Comparison of ENCODE assay signal across 8 cellular contexts in the genomic region with DNA sequence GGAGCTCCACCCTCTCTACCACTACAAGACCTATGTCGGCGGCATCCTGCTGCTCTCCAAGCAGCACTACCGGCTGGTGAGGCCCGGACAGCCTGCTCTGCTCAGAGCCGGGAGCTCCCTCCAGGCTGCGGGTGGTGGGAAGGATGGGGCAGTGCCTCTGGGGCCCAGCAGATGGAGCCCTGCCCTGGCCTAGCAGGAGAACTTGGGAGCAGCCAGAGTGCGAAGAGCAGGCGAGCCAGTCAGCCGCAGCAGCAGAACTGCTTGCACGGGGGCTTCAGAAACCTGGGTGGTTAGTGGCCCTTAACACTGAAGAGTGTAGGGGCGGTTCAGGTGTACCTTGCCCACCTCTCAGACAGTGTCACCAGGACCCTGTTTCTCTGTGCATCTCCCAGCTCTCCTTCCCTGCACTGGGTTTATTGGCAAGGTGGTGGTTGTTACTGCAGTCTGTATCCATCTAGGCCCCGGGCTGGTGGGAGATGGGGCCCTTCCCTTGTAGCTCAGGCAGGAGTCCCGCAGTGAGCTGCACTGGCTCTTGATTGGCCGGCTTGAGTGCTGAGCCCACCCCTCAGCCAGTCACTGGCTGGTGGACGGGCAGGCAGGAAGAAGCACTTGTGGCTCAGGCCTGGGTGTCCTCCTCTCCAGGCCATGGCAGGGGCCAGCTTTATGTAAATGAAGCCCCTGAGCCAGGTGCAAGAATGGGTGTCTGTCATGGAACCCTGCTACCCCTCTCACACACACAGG. TPM values are rescaled to one million over a fixed set of nuclear protein-coding genes. Genes with fewer than 3 reads are reported as not detected.
DNase-seq lines count a peak whose midpoint lies in the region; ATAC-seq and TF ChIP-seq lines count a peak whose summit lies in the region.

No MANE protein-coding gene starts in this region.

- H3K9me3 ChIP-seq in heart left ventricle (no peaks in the 10 kb centered on the region), prostate gland (no peaks in the 10 kb centered on the region)

- H3K27me3 ChIP-seq in heart left ventricle (no peaks in the 10 kb centered on the region), prostate gland (replicated peaks; ENCODE audit: insufficient read depth) (no peaks in the 10 kb centered on the region)

- peak; percentile 77 for DNase-seq in AG10803 (ENCODE audit: low read depth)
- peak; percentile 37 for DNase-seq in NCI-H1092 (lab: John Stamatoyannopoulos, UW)
- DNase-seq in SKM-1 (lab: John Stamatoyannopoulos, UW; ENCODE audit: unreplicated experiment) = peak; percentile 12
- peak; percentile 46 for DNase-seq in activated naive CD8-positive, alpha-beta T cell treated with anti-CD3 and anti-CD28 coated beads, Interleukin-2, amount 50 U/mL, for 16 hours (ENCODE audit: low read depth, low spot score)
- peak; percentile 65 to 83 (median 74) for DNase-seq in heart left ventricle
- peak; percentile 79 for DNase-seq in prostate gland (ENCODE audit: low spot score)

- H3K4me1 ChIP-seq in heart left ventricle (peaks cover 0 to 11% (median 0%) of the 10 kb centered on the region in 12 donors), prostate gland (replicated peaks) (no peaks in the 10 kb centered on the region)

- peak; percentile 56 for ATAC-seq in GM19395 (IDR thresholded peaks at IDR 0.05; ENCODE audit: unreplicated experiment)
- peak; percentile 79 to 90 (median 88) for ATAC-seq in heart left ventricle
- no peak for ATAC-seq in HG03342 (IDR thresholded peaks at IDR 0.05; ENCODE audit: unreplicated experiment)

- 14 to 31% (median 28%) methylated on average over 7 to 15 of the region's 15 CpGs for WGBS in heart left ventricle, 4 donors
- 22% methylated on average over 15 of the region's 15 CpGs for WGBS in prostate gland

- no peak for TF ChIP-seq POLR2A in heart left ventricle (IDR thresholded peaks at IDR 0.05)
- TF ChIP-seq POLR2A in prostate gland (IDR thresholded peaks at IDR 0.05) = no peak

- peak; percentile 81 for TF ChIP-seq CTCF in AG10803 (conservative IDR thresholded peaks at IDR 0.05; ENCODE audit: low read length)
- peak; percentile 70 to 90 (median 82) for TF ChIP-seq CTCF in heart left ventricle (IDR thresholded peaks at IDR 0.05)
- peak; percentile 61 to 91 (median 80) for TF ChIP-seq CTCF in prostate gland (IDR thresholded peaks at IDR 0.05)

- H3K27ac ChIP-seq in heart left ventricle (no peak overlapping the region), prostate gland (no peak overlapping the region)

- H3K36me3 ChIP-seq in heart left ventricle (peaks cover 0 to 19% (median 4%) of the 10 kb centered on the region in 9 donors), prostate gland (no peaks in the 10 kb centered on the region)

- H3K4me3 ChIP-seq in AG10803 (ENCODE audit: low read length) (no peak overlapping the region), heart left ventricle (no peak overlapping the region), prostate gland (no peak overlapping the region)

- intact Hi-C loops in heart left ventricle (cut with DNase I) = loop anchor here in 3 of 10 donors (10.0 kb wide), 2 partner anchors 203 to 457 kb away; a partner anchor contains a TSS
- intact Hi-C loops in prostate gland (cut with DNase I) = loop anchor here (10.0 kb wide), 2 partner anchors 457 to 547 kb away; a partner anchor contains a TSS

RNA-seq across cellular contexts. Expression of a gene that starts 7.7 kb away (rescaled TPM):
- 10 to 100 TPM; 10.5 to 23.5 (median 17.7) TPM for total RNA-seq in heart left ventricle
- 10 to 100 TPM; 18.4 to 24.7 TPM for polyA plus RNA-seq in heart left ventricle
- total RNA-seq in prostate gland = 10 to 100 TPM; 41.6 to 66.2 TPM

RNA-seq across cellular contexts. Expression of a gene that starts 15.6 kb away (rescaled TPM):
- total RNA-seq in heart left ventricle (100 to 1,000 TPM in 2 of 9 donors, 10 to 100 TPM in 7; 46.2 to 138 (median 77.0) TPM), prostate gland (100 to 1,000 TPM; 136 to 176 TPM)
- polyA plus RNA-seq in heart left ventricle = 100 to 1,000 TPM in 1 of 2 donors, 10 to 100 TPM in 1; 62.8 to 321 TPM

RNA-seq across cellular contexts. Expression of a gene that starts 53.3 kb away (rescaled TPM):
- total RNA-seq in heart left ventricle (10 to 100 TPM; 13.1 to 34.4 (median 20.2) TPM), prostate gland (100 to 1,000 TPM in 1 of 2 donors, 10 to 100 TPM in 1; 59.6 to 112 TPM)
- 10 to 100 TPM; 17.4 to 58.9 TPM for polyA plus RNA-seq in heart left ventricle

Comparison
In these comparisons a context has a peak if more than half of its experiments do, and no peak if none do; other contexts are left out.
1. DNase-seq: peak in every context shown above with its lines; median percentile 79 in prostate gland; 77 in AG10803; 74 in heart left ventricle; 46 in activated naive CD8-positive, alpha-beta T cell treated with anti-CD3 and anti-CD28 coated beads, Interleukin-2, amount 50 U/mL, for 16 hours; 37 in NCI-H1092; 12 in SKM-1.